Comparison of ENCODE assay signal across 1 cellular context in the genomic region with DNA sequence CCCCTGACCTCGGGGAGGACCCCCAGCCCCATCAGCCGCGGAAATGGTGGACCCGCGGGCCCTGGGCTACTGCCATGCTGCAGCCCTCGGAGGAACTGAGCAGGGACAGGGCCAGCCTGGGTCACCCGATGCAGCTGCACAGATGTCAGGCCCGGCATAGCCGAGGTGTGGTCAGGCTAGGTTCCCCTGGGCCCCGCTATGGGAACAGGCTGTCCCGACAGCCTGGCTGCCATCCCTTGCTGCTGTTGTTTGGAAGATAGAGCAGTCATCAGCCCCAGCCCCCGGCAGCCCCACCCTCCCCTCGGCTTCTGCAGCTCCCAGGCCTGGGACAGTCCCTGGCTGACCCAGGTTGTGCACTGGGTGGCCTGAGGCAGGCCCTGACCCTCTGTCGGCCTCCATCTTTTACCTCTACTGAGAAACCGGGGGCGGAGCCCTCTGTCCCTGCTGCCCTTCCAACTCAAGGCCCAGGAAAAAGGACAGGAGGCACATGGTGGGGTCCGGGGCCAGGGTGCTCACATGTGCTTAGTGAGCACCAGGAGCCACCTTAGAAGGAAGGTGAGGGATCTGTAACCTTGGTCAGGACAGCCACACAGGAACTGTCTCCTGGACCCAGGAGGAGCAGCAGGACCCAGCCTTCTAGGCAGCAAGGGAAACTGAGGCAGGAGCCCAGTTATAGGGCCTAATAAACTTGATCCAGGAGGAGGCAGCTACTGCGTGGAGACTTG.
TF ChIP-seq lines count a peak whose summit lies in the region.

No MANE protein-coding gene starts in this region.

TF ChIP-seq in K562, 482 proteins besides CTCF, POLR2A, EP300 and RAD21:
- no peak for TF ChIP-seq FOSL1 (tag; conservative IDR thresholded peaks at IDR 0.05)
- 0 out of 2 replicates have a peak, but pooled peaks have one; percentile 11 for TF ChIP-seq EZH2 (IDR thresholded peaks at IDR 0.05; ENCODE audit: borderline replicate concordance, low read depth, low read length)
